ENCODE assay signal across 17 cellular contexts in the genomic region with DNA sequence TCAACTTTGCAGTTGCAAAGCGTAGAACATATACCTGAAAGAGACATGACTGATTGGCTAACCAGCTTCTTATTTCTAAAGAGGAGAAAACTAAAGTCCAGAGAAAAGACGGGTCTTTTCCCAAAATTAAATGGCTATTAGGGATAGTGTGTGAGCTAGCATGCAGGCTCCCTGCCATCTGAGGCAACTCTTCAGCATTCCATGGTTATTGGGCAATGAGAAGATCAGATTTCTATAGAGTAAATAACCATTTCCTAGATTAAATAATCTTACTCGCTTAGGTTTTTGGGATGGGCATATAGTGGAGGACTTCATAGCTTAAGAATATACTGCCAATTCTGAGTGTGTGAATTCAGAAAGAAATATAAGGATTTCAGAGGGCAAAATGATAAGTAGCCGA.
DNase-seq lines count a peak whose midpoint lies in the region; ATAC-seq and TF ChIP-seq lines count a peak whose summit lies in the region.
"Had no signal": no experiment of that assay in that cellular context is flagged by ENCODE, and none has a peak within 500 bp of the region (broad histone marks: within the 10 kb centered on the region; RNA-seq: fewer than 3 reads in every experiment).

No MANE protein-coding gene starts in this region.

- no peaks in the 10 kb centered on the region for H3K27me3 ChIP-seq in GM23248 (replicated peaks; ENCODE audit: insufficient read depth)
- H3K27me3 ChIP-seq: right lobe of liver had no signal

- H3K79me2 ChIP-seq in GM23248 (ENCODE audit: insufficient read depth), result no peaks in the 10 kb centered on the region

- peak overlapping the region; percentile 32 for H3K27ac ChIP-seq in GM23248
- H3K27ac ChIP-seq: right lobe of liver had no signal

- H3K27me3 Mint-ChIP-seq in T-helper 17 cell, result no peaks in the 10 kb centered on the region

- H2AFZ ChIP-seq in GM23248, result no peak overlapping the region

- in situ Hi-C loops in GM23248 (cut with MboI), result no loop called here

- WGBS in GM23248 (ENCODE audit: low coverage in 1 of 2, low lambda C conversion rate in 2 of 2, missing lambda C conversion rate in 2 of 2), 2 experiments, result 71 to 73% methylated on average over 4 of the region's 4 CpGs

- no peaks in the 10 kb centered on the region for H3K36me3 ChIP-seq in GM23248 (ENCODE audit: low read depth)
- H3K36me3 ChIP-seq: right lobe of liver had no signal

- H3K9me3 ChIP-seq in GM23248 (ENCODE audit: low read depth) (no peaks in the 10 kb centered on the region), T-helper 17 cell (ENCODE audit: control insufficient read depth, low read length, poor library complexity, severe bottlenecking) (no peaks in the 10 kb centered on the region)
- H3K9me3 ChIP-seq: right lobe of liver had no signal

- H3K4me3 ChIP-seq in AG10803 (ENCODE audit: low read length) (no peak overlapping the region), GM23248 (no peak overlapping the region)
- H3K4me3 ChIP-seq: right lobe of liver had no signal

- no peaks in the 10 kb centered on the region for H4K20me1 ChIP-seq in GM23248 (ENCODE audit: insufficient read depth)

- no peak overlapping the region for H3K9ac ChIP-seq in GM23248

- peak overlapping the region; percentile 95 for H3K27ac Mint-ChIP-seq in T-helper 17 cell
- H3K27ac Mint-ChIP-seq in activated naive CD4-positive, alpha-beta T cell treated with anti-CD3 and anti-CD28 coated beads, Interleukin-2, amount 50 U/mL, for 72 hours, result no peak overlapping the region

- DNase-seq in AG10803 (ENCODE audit: low read depth), result peak; percentile 69
- DNase-seq in GM23248, result peak; percentile 75
- DNase-seq in T-helper 17 cell, result no peak
- peak; percentile 40 for DNase-seq in iris pigment epithelial cell (ENCODE audit: low read depth)
- no peak for DNase-seq in AML-193 (lab: John Stamatoyannopoulos, UW)
- no peak for DNase-seq in amygdala (lab: John Stamatoyannopoulos, UW)
- no peak for DNase-seq in SHP77 treated with DMSO at 0.1 percent for 48 hours (lab: John Stamatoyannopoulos, UW)
- no peak for DNase-seq in activated naive CD4-positive, alpha-beta T cell treated with anti-CD3 and anti-CD28 coated beads, Interleukin-2, amount 50 U/mL, for 72 hours (ENCODE audit: low spot score in 2 of 2)
- DNase-seq: activated CD4-positive, alpha-beta T cell treated with anti-CD3 and anti-CD28 coated beads, Interleukin-2, amount 10 ng/mL, durations not matched to agents 7 days and 5 days; activated naive CD4-positive, alpha-beta T cell treated with Interleukin-2 at 50 U/mL for 16 hours; Karpas-422; NCI-H1436; NCI-H2227 treated with DMSO at 0.1 percent for 48 hours; occipital lobe; right lobe of liver; stimulated activated naive CD8-positive, alpha-beta T cell treated with anti-CD3 and anti-CD28 coated beads, Interleukin-15, Interleukin-2, amounts not matched to agents 100 U/mL and 50 U/mL, for 24 hours had no signal

- no peak overlapping the region for H3K4me3 Mint-ChIP-seq in T-helper 17 cell
- H3K4me3 Mint-ChIP-seq: activated CD4-positive, alpha-beta T cell treated with anti-CD3 and anti-CD28 coated beads, Interleukin-2, amount 10 ng/mL, durations not matched to agents 7 days and 5 days had no signal

- H3K4me2 ChIP-seq in GM23248 (ENCODE audit: unreplicated experiment), result peak overlapping the region; percentile 42

- no peak for ATAC-seq in T-helper 17 cell
- ATAC-seq in activated naive CD4-positive, alpha-beta T cell treated with anti-CD3 and anti-CD28 coated beads, Interleukin-2, amount 50 U/mL, for 72 hours, result no peak
- ATAC-seq: left lobe of liver; stimulated activated naive CD8-positive, alpha-beta T cell treated with anti-CD3 and anti-CD28 coated beads, Interleukin-15, Interleukin-2, amounts not matched to agents 100 U/mL and 50 U/mL, for 24 hours had no signal

- TF ChIP-seq CTCF in AG10803 (conservative IDR thresholded peaks at IDR 0.05; ENCODE audit: low read length), result no peak

- H3K9me2 ChIP-seq in GM23248 (ENCODE audit: insufficient read depth), result no peaks in the 10 kb centered on the region

- H3K9me3 Mint-ChIP-seq in activated naive CD4-positive, alpha-beta T cell treated with anti-CD3 and anti-CD28 coated beads, Interleukin-2, amount 50 U/mL, for 72 hours, result no peaks in the 10 kb centered on the region

- no peaks in the 10 kb centered on the region for H3K36me3 Mint-ChIP-seq in T-helper 17 cell (ENCODE audit: low read depth)
- peaks cover 0 to 4% of the 10 kb centered on the region in 2 donors for H3K36me3 Mint-ChIP-seq in activated naive CD4-positive, alpha-beta T cell treated with anti-CD3 and anti-CD28 coated beads, Interleukin-2, amount 50 U/mL, for 72 hours

- H3K4me1 ChIP-seq in GM23248 (ENCODE audit: insufficient read depth), result peaks cover 40% of the 10 kb centered on the region
- H3K4me1 ChIP-seq: right lobe of liver had no signal

- H3K4me1 Mint-ChIP-seq in T-helper 17 cell, result peaks cover 32% of the 10 kb centered on the region

- peaks cover 18% of the 10 kb centered on the region for H3F3A ChIP-seq in GM23248 (ENCODE audit: insufficient read depth)

Comparison
In these comparisons a context has a peak if more than half of its experiments do, and no peak if none do; other contexts are left out.
1. DNase-seq: peak in AG10803 (single experiment), GM23248 (single experiment) and iris pigment epithelial cell (single experiment); none in T-helper 17 cell (0 of 3), AML-193 (0 of 2), amygdala (0 of 56), SHP77 treated with DMSO at 0.1 percent for 48 hours (single experiment) and activated naive CD4-positive, alpha-beta T cell treated with anti-CD3 and anti-CD28 coated beads, Interleukin-2, amount 50 U/mL, for 72 hours (0 of 2).